In genomic region chr9:128753627-128754026, GRCh38 we compare ENCODE assay signal across 19 cellular contexts. TPM values are rescaled to one million over a fixed set of nuclear protein-coding genes. Genes with fewer than 3 reads are reported as not detected.
DNase-seq lines count a peak whose midpoint lies in the region; ATAC-seq lines count a peak whose summit lies in the region.
"Had no signal": no experiment of that assay in that cellular context is flagged by ENCODE, and none has a peak within 500 bp of the region (broad histone marks: within the 10 kb centered on the region; RNA-seq: fewer than 3 reads in every experiment).

No MANE protein-coding gene starts in this region.

- intact Hi-C loops in Right ventricle myocardium inferior (cut with DNase I): no loop called here
- intact Hi-C loops in left cardiac atrium (cut with DNase I): no loop called here

- peak; percentile 66 for DNase-seq in Right ventricle myocardium inferior (ENCODE audit: missing footprints)
- DNase-seq in left cardiac atrium: no peak
- DNase-seq in left lobe of liver (ENCODE audit: low spot score): no peak
- DNase-seq in activated T-cell treated with anti-CD3 and anti-CD28 coated beads, Interleukin-2, amount 50 U/mL, for 1 hour: no peak
- no peak for DNase-seq in AG08396 (ENCODE audit: low spot score)
- DNase-seq: BE2C; C1 segment of cervical spinal cord; CD4-positive, alpha-beta memory T cell; CD4-positive, CD25-positive, alpha-beta regulatory T cell; CD8-positive, alpha-beta memory T cell; COR-L47; DMS 273 treated with DMSO at 0.1 percent for 48 hours; DMS153; DMS53; DMS79; DND-41; EL; GDM1 had no signal

- no peak for ATAC-seq in Right ventricle myocardium inferior
- ATAC-seq in left cardiac atrium: no peak
- ATAC-seq in left lobe of liver: peak; percentile 17
- ATAC-seq: GM12878 had no signal

RNA-seq across cellular contexts. Expression of gene ZER1, which starts 18.1 kb away (rescaled TPM):
- total RNA-seq in Right ventricle myocardium inferior (51.5 TPM), left cardiac atrium (10 to 100 TPM; 36.6 to 37.0 TPM), left lobe of liver (15.6 TPM)

RNA-seq across cellular contexts. Expression of gene ZDHHC12, which starts 29.7 kb away (rescaled TPM):
- 6.4 TPM for total RNA-seq in Right ventricle myocardium inferior
- 10 to 100 TPM in 1 of 2 donors, 1 to 10 TPM in 1; 8.3 to 13.8 TPM for total RNA-seq in left cardiac atrium
- 22.9 TPM for total RNA-seq in left lobe of liver

RNA-seq across cellular contexts. Expression of gene TBC1D13, which starts 33.4 kb away (rescaled TPM):
- total RNA-seq in Right ventricle myocardium inferior: 16.6 TPM
- 10 to 100 TPM; 15.7 to 16.9 TPM for total RNA-seq in left cardiac atrium
- total RNA-seq in left lobe of liver: 14.1 TPM

RNA-seq across cellular contexts. Expression of gene PKN3, which starts 51.3 kb away (rescaled TPM):
- 8.5 TPM for total RNA-seq in Right ventricle myocardium inferior
- 10 to 100 TPM in 1 of 2 donors, 1 to 10 TPM in 1; 6.2 to 11.2 TPM for total RNA-seq in left cardiac atrium
- 7.6 TPM for total RNA-seq in left lobe of liver
